Comparison of ENCODE assay signal across 18 cellular contexts in genomic region chr6:36970892-36971842, GRCh38. TPM values are rescaled to one million over a fixed set of nuclear protein-coding genes. Genes with fewer than 3 reads are reported as not detected.
DNase-seq lines count a peak whose midpoint lies in the region; ATAC-seq and TF ChIP-seq lines count a peak whose summit lies in the region.
"Had no signal": no experiment of that assay in that cellular context is flagged by ENCODE, and none has a peak within 500 bp of the region (broad histone marks: within the 10 kb centered on the region; RNA-seq: fewer than 3 reads in every experiment).

No MANE protein-coding gene starts in this region.

- peaks cover 41 to 45% of the 10 kb centered on the region in 2 experiments for H3K79me1 ChIP-seq in IMR-90 (ENCODE audit: low read depth in 1 of 2, low read length in 2 of 2)

- H3K27me3 ChIP-seq in IMR-90 (ENCODE audit: control insufficient read depth, insufficient read depth, low read length) (no peaks in the 10 kb centered on the region), tibial nerve (no peaks in the 10 kb centered on the region), A673 (replicated peaks; ENCODE audit: insufficient read depth, low read depth, low read length, poor library complexity) (no peaks in the 10 kb centered on the region)
- H3K27me3 ChIP-seq: stomach had no signal

- no peak overlapping the region for H4K5ac ChIP-seq in IMR-90 (ENCODE audit: low read depth, low read length)

- H3K4me3 ChIP-seq in IMR-90 (ENCODE audit: insufficient read depth, low read depth, low read length) = no peak overlapping the region
- H3K4me3 ChIP-seq in tibial nerve = no peak overlapping the region
- H3K4me3 ChIP-seq in A673 (ENCODE audit: low read depth, low read length, poor library complexity, severe bottlenecking) = no peak overlapping the region
- H3K4me3 ChIP-seq: stomach had no signal

- H3K27me3 Mint-ChIP-seq in activated naive CD8-positive, alpha-beta T cell treated with anti-CD3 and anti-CD28 coated beads for 36 hours = no peaks in the 10 kb centered on the region
- H3K27me3 Mint-ChIP-seq in activated naive CD8-positive, alpha-beta T cell treated with anti-CD3 and anti-CD28 coated beads, Interleukin-2, amount 50 U/mL, for 24 hours = no peaks in the 10 kb centered on the region
- H3K27me3 Mint-ChIP-seq in endothelial cell (ENCODE audit: unreplicated experiment) = no peaks in the 10 kb centered on the region

- no peak for DNase-seq in activated naive CD8-positive, alpha-beta T cell treated with anti-CD3 and anti-CD28 coated beads for 36 hours
- no peak for DNase-seq in activated naive CD8-positive, alpha-beta T cell treated with anti-CD3 and anti-CD28 coated beads, Interleukin-2, amount 50 U/mL, for 24 hours
- DNase-seq in IMR-90 (no peak), endothelial cell (ENCODE audit: low spot score) (no peak), tibial nerve (ENCODE audit: low spot score in 2 of 2) (no peak), cortex of kidney (lab: John Stamatoyannopoulos, UW) (no peak), A673 (ENCODE audit: low spot score) (no peak)
- DNase-seq: activated CD4-positive, CD25-positive, alpha-beta regulatory T cell treated with anti-CD3 and anti-CD28 coated beads, Interleukin-2, amount 50 U/mL, for 72 hours; activated T-cell treated with anti-CD3 and anti-CD28 coated beads for 4 hours; COR-L47; EL; NCI-H446 treated with DMSO at 0.1 percent for 48 hours; SHP77 treated with DMSO at 0.1 percent for 48 hours; stomach had no signal

- peak overlapping the region; percentile 15 for H2BK5ac ChIP-seq in IMR-90 (ENCODE audit: low read depth, low read length, poor library complexity, severe bottlenecking)

- WGBS in IMR-90 (ENCODE audit: extremely low coverage in 2 of 2, insufficient read length in 1 of 2), 2 experiments = 95% methylated on average over 7 of the region's 17 CpGs; no CpG with 5 or more reads in 1 of the 2 experiments
- WGBS in tibial nerve, 2 donors = 82 to 85% methylated on average over 15 to 17 of the region's 17 CpGs

- dilution Hi-C loops in IMR-90 (cut with HindIII; ENCODE audit: low sequenced_read_pairs, unreplicated experiment) = no loop called here

- H3K4me1 ChIP-seq in IMR-90 (ENCODE audit: control insufficient read depth, insufficient read depth, low read length) = no peaks in the 10 kb centered on the region
- peaks cover 0 to 67% (median 4%) of the 10 kb centered on the region in 4 donors for H3K4me1 ChIP-seq in tibial nerve
- H3K4me1 ChIP-seq in A673 (ENCODE audit: insufficient read depth, low read length, poor library complexity, severe bottlenecking) = no peaks in the 10 kb centered on the region

- no peak overlapping the region for H3K4ac ChIP-seq in IMR-90 (ENCODE audit: low read depth, low read length)

- H3K36me3 ChIP-seq in IMR-90 (ENCODE audit: control insufficient read depth, insufficient read depth, low read length) (peaks cover 90% of the 10 kb centered on the region), tibial nerve (peaks cover 21 to 100% (median 43%) of the 10 kb centered on the region in 3 donors), A673 (ENCODE audit: insufficient read depth, low read length, poor library complexity, severe bottlenecking) (peaks cover 91% of the 10 kb centered on the region)

- H3K9me1 ChIP-seq in IMR-90 (ENCODE audit: insufficient read depth, low read length) = no peaks in the 10 kb centered on the region; the same call in 1 of the 2 replicates

- no peak overlapping the region for H2AFZ ChIP-seq in IMR-90 (replicated peaks; ENCODE audit: low read length, poor library complexity)

- no peak overlapping the region for H4K91ac ChIP-seq in IMR-90 (ENCODE audit: insufficient read depth, low read depth, low read length)

- H3K27ac Mint-ChIP-seq in activated naive CD8-positive, alpha-beta T cell treated with anti-CD3 and anti-CD28 coated beads for 36 hours = peak overlapping the region; percentile 42
- no peak overlapping the region for H3K27ac Mint-ChIP-seq in activated naive CD8-positive, alpha-beta T cell treated with anti-CD3 and anti-CD28 coated beads, Interleukin-2, amount 50 U/mL, for 24 hours
- no peak overlapping the region for H3K27ac Mint-ChIP-seq in endothelial cell (ENCODE audit: unreplicated experiment)

- no peak for TF ChIP-seq CTCF in IMR-90 (conservative IDR thresholded peaks at IDR 0.05; ENCODE audit: low read depth, low read length)
- TF ChIP-seq CTCF in endothelial cell (IDR thresholded peaks at IDR 0.05; ENCODE audit: unreplicated experiment) = no peak
- no peak for TF ChIP-seq CTCF in tibial nerve (IDR thresholded peaks at IDR 0.05)
- TF ChIP-seq CTCF in A673 (conservative IDR thresholded peaks at IDR 0.05; ENCODE audit: low read depth, low read length) = no peak

- peaks cover 17% of the 10 kb centered on the region for H3K36me3 Mint-ChIP-seq in activated naive CD8-positive, alpha-beta T cell treated with anti-CD3 and anti-CD28 coated beads for 36 hours
- peaks cover 46% of the 10 kb centered on the region for H3K36me3 Mint-ChIP-seq in activated naive CD8-positive, alpha-beta T cell treated with anti-CD3 and anti-CD28 coated beads, Interleukin-2, amount 50 U/mL, for 24 hours (ENCODE audit: low read depth)
- peaks cover 59% of the 10 kb centered on the region for H3K36me3 Mint-ChIP-seq in endothelial cell (ENCODE audit: low read depth, unreplicated experiment)

- ATAC-seq in activated naive CD8-positive, alpha-beta T cell treated with anti-CD3 and anti-CD28 coated beads, Interleukin-2, amount 50 U/mL, for 24 hours = no peak
- ATAC-seq in IMR-90 (ENCODE audit: low read depth) = no peak
- no peak for ATAC-seq in GM21360 (IDR thresholded peaks at IDR 0.05; ENCODE audit: unreplicated experiment)

- H3K23ac ChIP-seq in IMR-90 (ENCODE audit: low read depth, low read length) = no peak overlapping the region

- TF ChIP-seq POLR2A in IMR-90 (IDR thresholded peaks at IDR 0.05; ENCODE audit: low read depth, low read length) (no peak), tibial nerve (IDR thresholded peaks at IDR 0.05) (no peak)

- in situ Hi-C loops in IMR-90 (cut with MboI; ENCODE audit: low sequenced_read_pairs) = no loop called here

- H3K56ac ChIP-seq in IMR-90 (ENCODE audit: extremely low read depth, insufficient read depth, low read length) = no peak overlapping the region

- CTCF ChIA-PET in IMR-90 (lab: Yijun Ruan, JAX) (interaction anchor here (1.1 kb wide), 1 partner anchor 8 kb away, joined by 3 read pairs; no protein-coding TSS in a partner anchor), A673 (lab: Charles Lee) (no interaction called here)

- no peaks in the 10 kb centered on the region for H3K9me3 ChIP-seq in IMR-90 (ENCODE audit: control insufficient read depth, insufficient read depth, low read length)
- H3K9me3 ChIP-seq in tibial nerve = no peaks in the 10 kb centered on the region
- H3K9me3 ChIP-seq in A673 (ENCODE audit: low read depth, low read length, poor library complexity, severe bottlenecking) = no peaks in the 10 kb centered on the region
- H3K9me3 ChIP-seq: stomach had no signal

- no peak overlapping the region for H4K8ac ChIP-seq in IMR-90 (ENCODE audit: low read depth in 2 of 2, low read length in 2 of 2)

- H3K14ac ChIP-seq in IMR-90 (replicated peaks; ENCODE audit: low read depth, low read length) = no peak overlapping the region

- H3K4me1 Mint-ChIP-seq in activated naive CD8-positive, alpha-beta T cell treated with anti-CD3 and anti-CD28 coated beads for 36 hours = peaks cover 2% of the 10 kb centered on the region
- no peaks in the 10 kb centered on the region for H3K4me1 Mint-ChIP-seq in activated naive CD8-positive, alpha-beta T cell treated with anti-CD3 and anti-CD28 coated beads, Interleukin-2, amount 50 U/mL, for 24 hours
- H3K4me1 Mint-ChIP-seq in endothelial cell (ENCODE audit: unreplicated experiment) = peaks cover 2% of the 10 kb centered on the region
- H3K4me1 Mint-ChIP-seq: neural crest cell had no signal

- no peak overlapping the region for H2BK15ac ChIP-seq in IMR-90 (ENCODE audit: low read depth, low read length)

- no peak overlapping the region for H3K18ac ChIP-seq in IMR-90 (ENCODE audit: low read depth, low read length)

- no peak overlapping the region for H2AK5ac ChIP-seq in IMR-90 (ENCODE audit: low read depth, low read length)

- H3K9ac ChIP-seq in IMR-90 (ENCODE audit: low read depth, low read length) = no peak overlapping the region

- no peak overlapping the region for H2AK9ac ChIP-seq in IMR-90 (replicated peaks; ENCODE audit: low read depth, low read length, poor library complexity)

- H2BK20ac ChIP-seq in IMR-90 (ENCODE audit: low read depth, low read length) = no peak overlapping the region

- BruUV-seq in IMR-90 (replicated peaks; lab: Mats Ljungman, UMichigan) (no TSS peak), A673 (replicated peaks; lab: Mats Ljungman, UMichigan) (no TSS peak)

- TF ChIP-seq RAD21 in IMR-90 (IDR thresholded peaks at IDR 0.05; ENCODE audit: low read length) = no peak

- H3K9me3 Mint-ChIP-seq in activated naive CD8-positive, alpha-beta T cell treated with anti-CD3 and anti-CD28 coated beads for 36 hours = no peaks in the 10 kb centered on the region
- H3K9me3 Mint-ChIP-seq in activated naive CD8-positive, alpha-beta T cell treated with anti-CD3 and anti-CD28 coated beads, Interleukin-2, amount 50 U/mL, for 24 hours = no peaks in the 10 kb centered on the region
- H3K9me3 Mint-ChIP-seq in endothelial cell (ENCODE audit: unreplicated experiment) = no peaks in the 10 kb centered on the region
- H3K9me3 Mint-ChIP-seq: neural crest cell had no signal

- H2BK120ac ChIP-seq in IMR-90 (ENCODE audit: low read depth, low read length) = no peak overlapping the region

- intact Hi-C loops in IMR-90 (cut with micrococcal nuclease) (no loop called here), A673 (cut with micrococcal nuclease; ENCODE audit: unreplicated experiment) (no loop called here)

- no peak overlapping the region for H3K4me2 ChIP-seq in IMR-90 (ENCODE audit: low read depth, low read length)

- TF ChIP-seq EP300 in tibial nerve (IDR thresholded peaks at IDR 0.05) = no peak

- POLR2A ChIA-PET in IMR-90 (lab: Charles Lee; ENCODE audit: unreplicated experiment) (no interaction called here), A673 (lab: Charles Lee; ENCODE audit: low non-redundant PET) (no interaction called here)

- H3K27ac ChIP-seq in IMR-90 (ENCODE audit: insufficient read depth, low read length) (peak overlapping the region; percentile 46), tibial nerve (peak overlapping the region in 3 of 4 donors; percentile 14 to 79 (median 75)), A673 (ENCODE audit: low read depth, low read length, poor library complexity, severe bottlenecking) (no peak overlapping the region)

- peaks cover 27% of the 10 kb centered on the region for H4K20me1 ChIP-seq in IMR-90 (ENCODE audit: insufficient read depth, low read length)

- no peak overlapping the region for H3K4me3 Mint-ChIP-seq in activated naive CD8-positive, alpha-beta T cell treated with anti-CD3 and anti-CD28 coated beads for 36 hours
- no peak overlapping the region for H3K4me3 Mint-ChIP-seq in activated naive CD8-positive, alpha-beta T cell treated with anti-CD3 and anti-CD28 coated beads, Interleukin-2, amount 50 U/mL, for 24 hours
- peak overlapping the region; percentile 60 for H3K4me3 Mint-ChIP-seq in endothelial cell (ENCODE audit: unreplicated experiment)
- H3K4me3 Mint-ChIP-seq: neural crest cell had no signal

RNA-seq across cellular contexts. Expression of gene MTCH1, which starts 14.8 kb away (rescaled TPM):
- total RNA-seq in activated naive CD8-positive, alpha-beta T cell treated with anti-CD3 and anti-CD28 coated beads for 36 hours = 100 to 1,000 TPM; 102 to 103 TPM
- 249 and 263 TPM in 2 replicates for total RNA-seq in IMR-90 (2012; rRNA removed)
- 210 and 215 TPM in 2 replicates for polyA plus RNA-seq in IMR-90 (2012; rRNA removed)
- 227 and 248 TPM in 2 replicates for polyA plus RNA-seq in IMR-90 (2012; cell fraction: cytosol; rRNA removed)
- polyA plus RNA-seq in IMR-90 (2012; cell fraction: nucleus; rRNA removed; ENCODE audit: low replicate concordance) = 253 and 276 TPM in 2 replicates
- 304 TPM for total RNA-seq in endothelial cell (ENCODE audit: unreplicated experiment)
- 100 to 1,000 TPM; 277 to 347 (median 301) TPM for total RNA-seq in tibial nerve
- 219 and 242 TPM in 2 replicates for total RNA-seq in A673 (2021)

RNA-seq across cellular contexts. Expression of gene PI16, which starts 16.6 kb away (rescaled TPM):
- total RNA-seq in activated naive CD8-positive, alpha-beta T cell treated with anti-CD3 and anti-CD28 coated beads for 36 hours = under 1 TPM; 0.18 to 0.39 TPM
- total RNA-seq in IMR-90 (2012; rRNA removed) (under 0.01 TPM in 1 of 2 replicates, not detected in the other), endothelial cell (ENCODE audit: unreplicated experiment) (20.5 TPM), tibial nerve (10 to 100 TPM; 17.4 to 70.2 (median 46.2) TPM), A673 (2021) (not detected in 2 replicates)
- polyA plus RNA-seq in IMR-90 (2012; rRNA removed) = 0.20 and 0.21 TPM in 2 replicates
- 0.13 and 0.53 TPM in 2 replicates for polyA plus RNA-seq in IMR-90 (2012; cell fraction: cytosol; rRNA removed)
- polyA plus RNA-seq in IMR-90 (2012; cell fraction: nucleus; rRNA removed; ENCODE audit: low replicate concordance) = 0.28 and 0.29 TPM in 2 replicates
- total RNA-seq: bronchial epithelial cell, fibroblast of lung, neural crest cell had no signal

RNA-seq across cellular contexts. Expression of gene FGD2, which starts 34.3 kb away (rescaled TPM):
- total RNA-seq in activated naive CD8-positive, alpha-beta T cell treated with anti-CD3 and anti-CD28 coated beads for 36 hours = 1 to 10 TPM; 1.7 to 1.8 TPM
- total RNA-seq in IMR-90 (2012; rRNA removed) (not detected in 2 replicates), endothelial cell (ENCODE audit: unreplicated experiment) (0.10 TPM), tibial nerve (100 to 1,000 TPM in 1 of 4 donors, 10 to 100 TPM in 3; 40.9 to 182 (median 48.5) TPM), A673 (2021) (not detected in 2 replicates)
- polyA plus RNA-seq in IMR-90 (2012; rRNA removed) = 0.07 TPM in 1 of 2 replicates, not detected in the other
- polyA plus RNA-seq in IMR-90 (2012; cell fraction: cytosol; rRNA removed) = not detected in 2 replicates
- polyA plus RNA-seq in IMR-90 (2012; cell fraction: nucleus; rRNA removed; ENCODE audit: low replicate concordance) = 0.08 and 0.11 TPM in 2 replicates
- total RNA-seq: fibroblast of lung, neural crest cell had no signal
- polyA plus RNA-seq: fibroblast of lung had no signal

Comparison
In these comparisons a context has a peak if more than half of its experiments do, and no peak if none do; other contexts are left out.
1. RNA of gene PI16, which starts 16.6 kb away (total RNA-seq): 17.4 to 70.2 TPM in tibial nerve and 20.5 TPM in endothelial cell (single experiment); 0.18 to 0.39 TPM in activated naive CD8-positive, alpha-beta T cell treated with anti-CD3 and anti-CD28 coated beads for 36 hours, not detected in A673 and under 0.01 TPM in IMR-90; every median in the first group is over 10 times any median in the second.
2. RNA of gene FGD2, which starts 34.3 kb away (total RNA-seq): 40.9 to 182 TPM in tibial nerve; 1.7 to 1.8 TPM in activated naive CD8-positive, alpha-beta T cell treated with anti-CD3 and anti-CD28 coated beads for 36 hours, 0.10 TPM in endothelial cell (single experiment), not detected in IMR-90 and not detected in A673; every median in the first group is over 10 times any median in the second.